8 cellular contexts compared by ENCODE assay signal in genomic region chr22:22928666-22929380, GRCh38. TPM values are rescaled to one million over a fixed set of nuclear protein-coding genes. Genes with fewer than 3 reads are reported as not detected.
DNase-seq lines count a peak whose midpoint lies in the region; ATAC-seq and TF ChIP-seq lines count a peak whose summit lies in the region.

No MANE protein-coding gene starts in this region.

- H3K27ac Mint-ChIP-seq in stimulated activated naive B cell treated with anti-CD40 and anti-IgM and Interleukin-4, amounts not matched to agents 10 μg/mL and 1 μg/mL and 100 μg/mL, for 72 hours = peak overlapping the region; percentile 99
- H3K27ac Mint-ChIP-seq in glutamatergic neuron (ENCODE audit: unreplicated experiment) = no peak overlapping the region

- H3K36me3 ChIP-seq in SU-DHL-6 (ENCODE audit: low read length) = no peaks in the 10 kb centered on the region

- no peak overlapping the region for H3K4me3 ChIP-seq in SU-DHL-6 (ENCODE audit: insufficient read depth, low read length, poor library complexity, severe bottlenecking)
- no peak overlapping the region for H3K4me3 ChIP-seq in fibroblast of pulmonary artery (replicated peaks; ENCODE audit: low read depth, low read length)

- peak overlapping the region; percentile 50 for H3K4me2 ChIP-seq in SU-DHL-6 (ENCODE audit: low read depth, low read length, poor library complexity, severe bottlenecking)

- peak overlapping the region; percentile 62 for H3K9ac ChIP-seq in SU-DHL-6 (ENCODE audit: low read length)

- H3K4me1 Mint-ChIP-seq in stimulated activated naive B cell treated with anti-CD40 and anti-IgM and Interleukin-4, amounts not matched to agents 10 μg/mL and 1 μg/mL and 100 μg/mL, for 72 hours = peaks cover 90 to 98% of the 10 kb centered on the region in 2 donors
- no peaks in the 10 kb centered on the region for H3K4me1 Mint-ChIP-seq in glutamatergic neuron (ENCODE audit: low read depth, unreplicated experiment)

- no peaks in the 10 kb centered on the region for H3K9me3 Mint-ChIP-seq in stimulated activated naive B cell treated with anti-CD40 and anti-IgM and Interleukin-4, amounts not matched to agents 10 μg/mL and 1 μg/mL and 100 μg/mL, for 72 hours
- peaks cover 2% of the 10 kb centered on the region for H3K9me3 Mint-ChIP-seq in glutamatergic neuron (ENCODE audit: unreplicated experiment)

- no peaks in the 10 kb centered on the region for H3K27me3 ChIP-seq in SU-DHL-6 (ENCODE audit: low read length)

- H3K27me3 Mint-ChIP-seq in stimulated activated naive B cell treated with anti-CD40 and anti-IgM and Interleukin-4, amounts not matched to agents 10 μg/mL and 1 μg/mL and 100 μg/mL, for 72 hours = no peaks in the 10 kb centered on the region
- H3K27me3 Mint-ChIP-seq in glutamatergic neuron (ENCODE audit: unreplicated experiment) = peaks cover 6% of the 10 kb centered on the region

- no peaks in the 10 kb centered on the region for H3K9me3 ChIP-seq in SU-DHL-6 (ENCODE audit: insufficient read depth, low read length)

- peak; percentile 74 for ATAC-seq in HG03139 (IDR thresholded peaks at IDR 0.05; ENCODE audit: unreplicated experiment)
- ATAC-seq in stimulated activated naive B cell treated with anti-CD40 and anti-IgM and Interleukin-4, amounts not matched to agents 10 μg/mL and 1 μg/mL and 100 μg/mL, for 72 hours (replicated peaks) = peak; percentile 96 to 97

- H3K4me3 Mint-ChIP-seq in stimulated activated naive B cell treated with anti-CD40 and anti-IgM and Interleukin-4, amounts not matched to agents 10 μg/mL and 1 μg/mL and 100 μg/mL, for 72 hours = peak overlapping the region; percentile 57 to 65
- no peak overlapping the region for H3K4me3 Mint-ChIP-seq in glutamatergic neuron (ENCODE audit: unreplicated experiment)

- no peak overlapping the region for H2AFZ ChIP-seq in SU-DHL-6 (ENCODE audit: low read depth, low read length, severe bottlenecking)

- DNase-seq in CMK (ENCODE audit: low read depth) = peak; percentile 89
- DNase-seq in GM19240 (ENCODE audit: insufficient read length, low spot score) = peak; percentile 73
- peak; percentile 33 for DNase-seq in fibroblast of pulmonary artery (ENCODE audit: low read depth)
- DNase-seq in stimulated activated naive B cell treated with anti-CD40 and anti-IgM and Interleukin-4, amounts not matched to agents 10 μg/mL and 1 μg/mL and 100 μg/mL, for 72 hours = peak; percentile 97
- DNase-seq in glutamatergic neuron = no peak
- no peak for DNase-seq in cerebellar nuclear complex (lab: John Stamatoyannopoulos, UW)

- TF ChIP-seq CTCF in SU-DHL-6 (IDR thresholded peaks at IDR 0.05; ENCODE audit: insufficient read depth, low read length, poor library complexity, severe bottlenecking) (no peak), fibroblast of pulmonary artery (IDR thresholded peaks at IDR 0.05; ENCODE audit: low read length, missing control alignments) (no peak), glutamatergic neuron (IDR thresholded peaks at IDR 0.05; ENCODE audit: partially characterized antibody, unreplicated experiment) (no peak)

- H4K20me1 ChIP-seq in SU-DHL-6 (ENCODE audit: low read depth, low read length) = no peaks in the 10 kb centered on the region

- peaks cover 5 to 11% of the 10 kb centered on the region in 2 donors for H3K36me3 Mint-ChIP-seq in stimulated activated naive B cell treated with anti-CD40 and anti-IgM and Interleukin-4, amounts not matched to agents 10 μg/mL and 1 μg/mL and 100 μg/mL, for 72 hours
- no peaks in the 10 kb centered on the region for H3K36me3 Mint-ChIP-seq in glutamatergic neuron (ENCODE audit: unreplicated experiment)

- peak overlapping the region; percentile 96 for H3K27ac ChIP-seq in SU-DHL-6 (ENCODE audit: low read depth, low read length)

- H3K9me2 ChIP-seq in SU-DHL-6 (replicated peaks; ENCODE audit: insufficient read depth, low read length) = no peaks in the 10 kb centered on the region

- H3K79me2 ChIP-seq in SU-DHL-6 (ENCODE audit: insufficient read depth, low read length) = peaks cover 8% of the 10 kb centered on the region; the same call in 1 of the 2 replicates

- H3F3A ChIP-seq in SU-DHL-6 (ENCODE audit: insufficient read depth) = peaks cover 40% of the 10 kb centered on the region

RNA-seq across cellular contexts. Expression of gene IGLL5, which starts 41.2 kb away (rescaled TPM):
- not detected for total RNA-seq in glutamatergic neuron (ENCODE audit: unreplicated experiment)

Comparison
In these comparisons a context has a peak if more than half of its experiments do, and no peak if none do; other contexts are left out.
1. DNase-seq: peak in CMK (single experiment), GM19240 (single experiment), fibroblast of pulmonary artery (single experiment) and stimulated activated naive B cell treated with anti-CD40 and anti-IgM and Interleukin-4, amounts not matched to agents 10 μg/mL and 1 μg/mL and 100 μg/mL, for 72 hours (single experiment); none in glutamatergic neuron (single experiment) and cerebellar nuclear complex (0 of 2).